In the genomic region with DNA sequence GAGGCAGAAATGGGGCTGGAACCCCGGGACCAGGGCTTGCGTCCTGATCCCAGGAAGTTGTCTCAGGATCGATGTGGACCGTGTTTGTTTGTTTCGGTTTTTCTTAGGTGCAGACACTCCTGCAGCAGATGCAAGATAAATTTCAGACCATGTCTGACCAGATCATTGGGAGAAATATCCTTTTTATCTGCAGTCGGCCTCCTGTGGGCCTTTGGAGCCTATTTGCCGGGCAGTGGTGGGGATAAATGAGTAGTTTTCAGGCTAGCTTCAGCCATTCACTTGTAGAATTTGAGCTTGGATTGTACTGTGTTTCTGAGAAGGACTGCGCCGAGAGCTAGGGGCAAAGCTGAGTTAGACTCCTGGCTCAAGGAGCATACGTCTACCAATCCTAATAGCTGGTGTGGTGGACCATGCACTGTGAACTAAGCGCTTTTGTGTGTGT, we compare ENCODE assay signal across 8 cellular contexts. TPM values are rescaled to one million over a fixed set of nuclear protein-coding genes. Genes with fewer than 3 reads are reported as not detected.
DNase-seq lines count a peak whose midpoint lies in the region; ATAC-seq, FAIRE-seq and TF ChIP-seq lines count a peak whose summit lies in the region.

No MANE protein-coding gene starts in this region.

- peak overlapping the region; percentile 98 for H3K4me3 Mint-ChIP-seq in osteocyte (ENCODE audit: unreplicated experiment)

- dilution Hi-C loops in endothelial cell of umbilical vein (cut with MboI; ENCODE audit: extremely low pct_ligation_motif_present, low sequenced_read_pairs), result no loop called here

- H3K4me2 ChIP-seq in DND-41 (ENCODE audit: insufficient read depth, low read length) (peak overlapping the region; percentile 87), OCI-LY3 (ENCODE audit: low read length) (peak overlapping the region; percentile 99), endothelial cell of umbilical vein (ENCODE audit: insufficient read depth, low read length) (peak overlapping the region; percentile 89)

- peaks cover 29% of the 10 kb centered on the region for H3K79me2 ChIP-seq in DND-41 (ENCODE audit: insufficient read depth, low read length)
- H3K79me2 ChIP-seq in OCI-LY3 (ENCODE audit: low read length), result peaks cover 22% of the 10 kb centered on the region
- H3K79me2 ChIP-seq in endothelial cell of umbilical vein (ENCODE audit: control insufficient read depth, insufficient read depth, low read length), result peaks cover 14% of the 10 kb centered on the region

- DNase-seq in DND-41 (no peak), endothelial cell of umbilical vein (ENCODE audit: low read depth, low spot score) (peak; percentile 12), osteocyte (ENCODE audit: extremely low spot score, unreplicated experiment) (no peak), head of caudate nucleus (no peak), NCI-H2107 treated with DMSO at 0.1 percent for 48 hours (lab: John Stamatoyannopoulos, UW; ENCODE audit: unreplicated experiment) (no peak), NCI-H774 (lab: John Stamatoyannopoulos, UW) (no peak)

- TF ChIP-seq POLR2A in endothelial cell of umbilical vein (IDR thresholded peaks at IDR 0.05; ENCODE audit: low read depth, low read length), result no peak

- H3K27me3 ChIP-seq in DND-41 (ENCODE audit: insufficient read depth, low read length, poor library complexity), result no peaks in the 10 kb centered on the region
- no peaks in the 10 kb centered on the region for H3K27me3 ChIP-seq in OCI-LY3 (ENCODE audit: low read depth, low read length)
- no peaks in the 10 kb centered on the region for H3K27me3 ChIP-seq in endothelial cell of umbilical vein (ENCODE audit: control insufficient read depth in 2 of 2, insufficient read depth in 2 of 2, low read length in 2 of 2)

- H3K27me3 Mint-ChIP-seq in osteocyte (ENCODE audit: unreplicated experiment), result peaks cover 7% of the 10 kb centered on the region

- H2AFZ ChIP-seq in DND-41 (ENCODE audit: low read depth, low read length), result peak overlapping the region; percentile 98
- H2AFZ ChIP-seq in OCI-LY3 (ENCODE audit: low read depth, low read length), result 0 out of 2 replicates have a peak overlapping the region, but pooled peaks have one; percentile 43
- H2AFZ ChIP-seq in endothelial cell of umbilical vein (ENCODE audit: low read depth, low read length), result no peak overlapping the region

- TF ChIP-seq CTCF in DND-41 (IDR thresholded peaks at IDR 0.05; ENCODE audit: borderline replicate concordance, extremely low read depth, low read length, poor library complexity, severe bottlenecking) (no peak), OCI-LY3 (IDR thresholded peaks at IDR 0.05; ENCODE audit: low read depth, low read length) (no peak), endothelial cell of umbilical vein (IDR thresholded peaks at IDR 0.05; ENCODE audit: extremely low read depth in 1 of 2, insufficient read depth in 1 of 2, low read depth in 1 of 2, low read length in 2 of 2) (no peak), osteocyte (IDR thresholded peaks at IDR 0.05) (no peak)

- H3K9ac ChIP-seq in DND-41 (ENCODE audit: low read depth, low read length) (peak overlapping the region; percentile 93), OCI-LY3 (ENCODE audit: low read length) (peak overlapping the region; percentile 93), endothelial cell of umbilical vein (replicated peaks; ENCODE audit: extremely low read depth, insufficient read depth, low read length) (peak overlapping the region; percentile 72)

- peaks cover 32% of the 10 kb centered on the region for H3K36me3 Mint-ChIP-seq in osteocyte (ENCODE audit: unreplicated experiment)

- POLR2A ChIA-PET in endothelial cell of umbilical vein (lab: Charles Lee), result interaction anchor here (0.6 kb wide), 1 partner anchor 452 kb away, joined by 6 read pairs; no protein-coding TSS in a partner anchor

- H3K9me3 ChIP-seq in DND-41 (ENCODE audit: insufficient read depth, low read length, severe bottlenecking), result no peaks in the 10 kb centered on the region
- no peaks in the 10 kb centered on the region for H3K9me3 ChIP-seq in OCI-LY3 (ENCODE audit: insufficient read depth, low read length)
- H3K9me3 ChIP-seq in endothelial cell of umbilical vein (replicated peaks; ENCODE audit: control insufficient read depth, insufficient read depth, low read length), result no peaks in the 10 kb centered on the region

- peak overlapping the region; percentile 87 for H3K27ac Mint-ChIP-seq in osteocyte (ENCODE audit: unreplicated experiment)

- CTCF ChIA-PET in endothelial cell of umbilical vein (lab: Charles Lee), result interaction anchor here (1.6 kb wide), 1 partner anchor 18 kb away, joined by 3 read pairs; no protein-coding TSS in a partner anchor

- no peaks in the 10 kb centered on the region for H3K9me3 Mint-ChIP-seq in osteocyte (ENCODE audit: unreplicated experiment)

- intact Hi-C loops in endothelial cell of umbilical vein (cut with micrococcal nuclease), result loop anchor here (2.0 kb wide), 1 partner anchor 28 kb away; no protein-coding TSS in a partner anchor
- intact Hi-C loops in head of caudate nucleus (cut with DNase I), result no loop called here

- H4K20me1 ChIP-seq in DND-41 (ENCODE audit: insufficient read depth, low read length) (peaks cover 21% of the 10 kb centered on the region), OCI-LY3 (ENCODE audit: insufficient read depth, low read length) (peaks cover 9% of the 10 kb centered on the region; the same call in 1 of the 2 replicates), endothelial cell of umbilical vein (replicated peaks; ENCODE audit: control insufficient read depth, extremely low read depth, insufficient read depth, low read length) (no peaks in the 10 kb centered on the region)

- H3K27ac ChIP-seq in DND-41 (ENCODE audit: low read length) (peak overlapping the region; percentile 87), OCI-LY3 (ENCODE audit: low read length) (peak overlapping the region; percentile 33; the same call in 1 of the 2 replicates), endothelial cell of umbilical vein (ENCODE audit: insufficient read depth, low read depth, low read length) (peak overlapping the region; percentile 32)

- ATAC-seq in DND-41 (ENCODE audit: insufficient read depth, low read depth) (no peak), HG03378 (IDR thresholded peaks at IDR 0.05; ENCODE audit: unreplicated experiment) (no peak)

- no peaks in the 10 kb centered on the region for H3K9me1 ChIP-seq in endothelial cell of umbilical vein (replicated peaks; ENCODE audit: control insufficient read depth, extremely low read depth, insufficient read depth, low read length)

- H3K4me3 ChIP-seq in DND-41 (ENCODE audit: low read depth in 1 of 2, low read length in 2 of 2) (peak overlapping the region; percentile 57 to 96), OCI-LY3 (ENCODE audit: low read length) (peak overlapping the region; percentile 99), endothelial cell of umbilical vein (replicated peaks in 1 of 3; ENCODE audit: insufficient read depth in 1 of 3, low read depth in 1 of 3, low read length in 3 of 3) (peak overlapping the region; percentile 38 to 94 (median 66))

- peak; percentile 79 for FAIRE-seq in endothelial cell of umbilical vein (lab: Jason Lieb, UNC)

- peaks cover 31% of the 10 kb centered on the region for H3K4me1 ChIP-seq in DND-41 (ENCODE audit: insufficient read depth, low read length)
- peaks cover 30% of the 10 kb centered on the region for H3K4me1 ChIP-seq in OCI-LY3 (ENCODE audit: low read length)
- H3K4me1 ChIP-seq in endothelial cell of umbilical vein (ENCODE audit: control insufficient read depth, extremely low read depth, insufficient read depth, low read length), result peaks cover 9% of the 10 kb centered on the region

- TSS peak; percentile 37 for BruUV-seq in endothelial cell of umbilical vein (replicated peaks; lab: Mats Ljungman, UMichigan)

- peaks cover 41% of the 10 kb centered on the region for H3K36me3 ChIP-seq in DND-41 (ENCODE audit: insufficient read depth, low read length)
- H3K36me3 ChIP-seq in OCI-LY3 (replicated peaks; ENCODE audit: low read depth, low read length), result peaks cover 29% of the 10 kb centered on the region
- peaks cover 0 to 3% of the 10 kb centered on the region in 2 experiments for H3K36me3 ChIP-seq in endothelial cell of umbilical vein (ENCODE audit: control insufficient read depth in 2 of 2, extremely low read depth in 1 of 2, insufficient read depth in 2 of 2, low read length in 2 of 2)

- H3K4me1 Mint-ChIP-seq in osteocyte (ENCODE audit: unreplicated experiment), result peaks cover 27% of the 10 kb centered on the region

TF ChIP-seq in endothelial cell of umbilical vein, 7 proteins besides CTCF, POLR2A, EP300 and RAD21:
- TF ChIP-seq MYC (IDR thresholded peaks at IDR 0.05; ENCODE audit: low read depth, low read length), result no peak
- no peak for TF ChIP-seq EZH2 (IDR thresholded peaks at IDR 0.05; ENCODE audit: borderline replicate concordance, low read depth, low read length, severe bottlenecking)
- TF ChIP-seq MAX (IDR thresholded peaks at IDR 0.05; ENCODE audit: insufficient read depth, insufficient read length), result no peak
- no peak for TF ChIP-seq GATA2 (IDR thresholded peaks at IDR 0.05; ENCODE audit: insufficient read depth, insufficient read length, low read depth, low read length)
- TF ChIP-seq POLR2AphosphoS5 (IDR thresholded peaks at IDR 0.05; ENCODE audit: insufficient read depth, low read depth, low read length), result no peak
- no peak for TF ChIP-seq JUN (IDR thresholded peaks at IDR 0.05; ENCODE audit: borderline replicate concordance, insufficient read depth, insufficient read length, low read depth)
- TF ChIP-seq FOS (IDR thresholded peaks at IDR 0.05; ENCODE audit: borderline replicate concordance, insufficient read depth, low read length), result no peak
TF ChIP-seq in endothelial cell of umbilical vein: peak in this region for 0.

RNA-seq across cellular contexts. Expression of gene HSBP1, which starts 0.8 kb away (rescaled TPM):
- total RNA-seq in endothelial cell of umbilical vein, result 134 and 136 TPM in 2 replicates
- polyA plus RNA-seq in endothelial cell of umbilical vein, result 40.8 and 43.9 TPM in 2 replicates
- 84.9 and 96.8 TPM in 2 replicates for polyA plus RNA-seq in endothelial cell of umbilical vein (2011; cell fraction: cytosol; rRNA removed)
- polyA plus RNA-seq in endothelial cell of umbilical vein (2011; cell fraction: nucleus; rRNA removed), result 41.5 and 42.1 TPM in 2 replicates
- polyA plus RNA-seq in endothelial cell of umbilical vein (2012), result 213 and 303 TPM in 2 replicates
- 112 and 134 TPM in 2 replicates for polyA minus RNA-seq in endothelial cell of umbilical vein
- polyA minus RNA-seq in endothelial cell of umbilical vein (2011; cell fraction: cytosol; rRNA and poly(A)+ RNA removed), result 30.7 TPM
- polyA minus RNA-seq in endothelial cell of umbilical vein (2011; cell fraction: nucleus; rRNA and poly(A)+ RNA removed), result 14.8 and 18.6 TPM in 2 replicates
- 87.6 and 96.9 TPM in 2 replicates for total RNA-seq in osteocyte

Comparison
In these comparisons a context has a peak if more than half of its experiments do, and no peak if none do; other contexts are left out.
1. H3K27ac ChIP-seq: peak in every context shown above with its lines; median percentile 87 in DND-41; 33 in OCI-LY3; 32 in endothelial cell of umbilical vein.